In the genomic region with DNA sequence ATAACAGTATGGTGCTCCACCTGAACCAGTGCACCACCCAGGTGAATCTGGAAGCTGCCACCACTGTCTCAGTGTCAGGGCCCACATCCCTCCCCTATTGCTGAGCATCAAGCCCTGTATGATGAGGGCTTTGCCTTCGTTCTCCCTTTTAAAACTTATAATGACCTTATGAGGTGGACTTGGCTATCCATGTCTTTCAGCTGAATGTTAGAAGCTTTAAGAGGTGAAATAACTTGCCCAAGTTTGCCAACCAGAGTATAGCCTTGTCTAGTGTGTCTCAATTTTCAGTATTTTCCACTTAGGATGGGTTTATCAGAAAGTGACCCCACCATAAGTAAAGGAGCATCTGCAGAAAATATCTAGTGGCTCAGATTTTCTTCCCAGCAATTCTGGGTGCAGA, we compare ENCODE assay signal across 9 cellular contexts.
"Had no signal": no experiment of that assay in that cellular context is flagged by ENCODE, and none has a peak within 500 bp of the region (broad histone marks: within the 10 kb centered on the region; RNA-seq: fewer than 3 reads in every experiment).

No MANE protein-coding gene starts in this region.

- H3K27me3 Mint-ChIP-seq: IgD-negative memory B cell had no signal

- H3K4me2 ChIP-seq: KMS-11 had no signal

- H3K27ac Mint-ChIP-seq: IgD-negative memory B cell had no signal

- FAIRE-seq: HepG2, HTR-8/SVneo had no signal

- H3K4me1 Mint-ChIP-seq: IgD-negative memory B cell had no signal

- DNase-seq: IMR-90, Karpas-422, KBM-7, KG1 had no signal

- ATAC-seq: HepG2 had no signal

- H3K27ac ChIP-seq: HL-60, KMS-11 had no signal

- H3K4me3 Mint-ChIP-seq: IgD-negative memory B cell had no signal

- H3K36me3 Mint-ChIP-seq: IgD-negative memory B cell had no signal

- H3K9ac ChIP-seq: KMS-11 had no signal
